1 cellular context compared by ENCODE assay signal in the genomic region with DNA sequence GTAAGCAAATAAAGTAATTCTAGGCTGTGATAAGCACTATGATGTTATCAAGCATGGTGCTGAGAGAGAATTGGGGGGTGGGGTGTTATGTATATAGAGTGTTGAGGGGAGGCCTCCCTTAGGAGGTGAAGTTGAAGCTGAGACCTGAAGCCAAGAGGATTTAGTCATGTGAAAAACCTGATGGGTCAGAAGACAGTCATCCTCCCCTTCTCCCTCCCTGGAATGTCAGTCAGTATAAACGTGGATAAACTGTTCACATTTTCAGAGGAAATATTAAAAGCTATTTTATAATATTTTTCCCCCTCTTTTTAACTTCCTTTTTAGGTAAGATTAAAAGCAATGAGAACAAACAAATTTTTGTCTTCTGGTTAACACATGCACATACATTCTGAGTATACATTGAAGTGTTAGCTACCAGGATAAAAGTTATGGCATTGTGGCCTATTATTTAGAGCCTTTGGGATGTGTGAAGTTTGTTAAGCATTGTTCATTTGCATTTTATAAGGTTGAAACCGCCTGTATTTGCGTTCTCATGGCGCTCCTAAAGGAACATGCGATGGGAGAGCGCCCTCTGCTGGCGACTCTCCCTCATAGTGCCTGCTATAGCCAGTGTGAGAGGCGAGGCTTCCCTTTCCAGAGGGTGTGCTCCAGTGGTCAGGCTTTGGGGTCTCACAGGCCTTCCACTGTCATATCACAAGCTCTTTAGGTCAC.
TF ChIP-seq lines count a peak whose summit lies in the region.

No MANE protein-coding gene starts in this region.

TF ChIP-seq in K562, 482 proteins besides CTCF, POLR2A, EP300 and RAD21 (continued from another document and continues in another):
- TF ChIP-seq, protein P1, sequence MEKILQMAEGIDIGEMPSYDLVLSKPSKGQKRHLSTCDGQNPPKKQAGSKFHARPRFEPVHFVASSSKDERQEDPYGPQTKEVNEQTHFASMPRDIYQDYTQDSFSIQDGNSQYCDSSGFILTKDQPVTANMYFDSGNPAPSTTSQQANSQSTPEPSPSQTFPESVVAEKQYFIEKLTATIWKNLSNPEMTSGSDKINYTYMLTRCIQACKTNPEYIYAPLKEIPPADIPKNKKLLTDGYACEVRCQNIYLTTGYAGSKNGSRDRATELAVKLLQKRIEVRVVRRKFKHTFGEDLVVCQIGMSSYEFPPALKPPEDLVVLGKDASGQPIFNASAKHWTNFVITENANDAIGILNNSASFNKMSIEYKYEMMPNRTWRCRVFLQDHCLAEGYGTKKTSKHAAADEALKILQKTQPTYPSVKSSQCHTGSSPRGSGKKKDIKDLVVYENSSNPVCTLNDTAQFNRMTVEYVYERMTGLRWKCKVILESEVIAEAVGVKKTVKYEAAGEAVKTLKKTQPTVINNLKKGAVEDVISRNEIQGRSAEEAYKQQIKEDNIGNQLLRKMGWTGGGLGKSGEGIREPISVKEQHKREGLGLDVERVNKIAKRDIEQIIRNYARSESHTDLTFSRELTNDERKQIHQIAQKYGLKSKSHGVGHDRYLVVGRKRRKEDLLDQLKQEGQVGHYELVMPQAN (IDR thresholded peaks at IDR 0.05; ENCODE audit: borderline replicate concordance) = no peak
- no peak for TF ChIP-seq MTF1 (CRISPR knock-in tag; IDR thresholded peaks at IDR 0.05; ENCODE audit: borderline replicate concordance)
- TF ChIP-seq KAT7 (CRISPR knock-in tag; IDR thresholded peaks at IDR 0.05; ENCODE audit: borderline replicate concordance) = no peak
- no peak for TF ChIP-seq PCBP2 (IDR thresholded peaks at IDR 0.05; ENCODE audit: low read depth, low read length, poor library complexity, severe bottlenecking)
- no peak for TF ChIP-seq YBX1 (IDR thresholded peaks at IDR 0.05)
- TF ChIP-seq FOSL1 (tag; conservative IDR thresholded peaks at IDR 0.05) = no peak
- TF ChIP-seq RBM14 (IDR thresholded peaks at IDR 0.05; ENCODE audit: borderline replicate concordance, insufficient read depth, low read depth, low read length) = no peak
- 0 out of 2 replicates have a peak, but pooled peaks have one; percentile 32 for TF ChIP-seq ZBTB17 (CRISPR knock-in tag; IDR thresholded peaks at IDR 0.05)
- TF ChIP-seq, protein P2, sequence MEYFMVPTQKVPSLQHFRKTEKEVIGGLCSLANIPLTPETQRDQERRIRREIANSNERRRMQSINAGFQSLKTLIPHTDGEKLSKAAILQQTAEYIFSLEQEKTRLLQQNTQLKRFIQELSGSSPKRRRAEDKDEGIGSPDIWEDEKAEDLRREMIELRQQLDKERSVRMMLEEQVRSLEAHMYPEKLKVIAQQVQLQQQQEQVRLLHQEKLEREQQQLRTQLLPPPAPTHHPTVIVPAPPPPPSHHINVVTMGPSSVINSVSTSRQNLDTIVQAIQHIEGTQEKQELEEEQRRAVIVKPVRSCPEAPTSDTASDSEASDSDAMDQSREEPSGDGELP (CRISPR knock-in tag; IDR thresholded peaks at IDR 0.05; ENCODE audit: borderline replicate concordance) = peak; percentile 46; the same call in 1 of the 2 replicates
- TF ChIP-seq SMARCE1 (IDR thresholded peaks at IDR 0.05) = no peak
- peak in 1 of 2 experiments; percentile 11; a peak in 1 of 4 replicates for TF ChIP-seq TBL1XR1 (IDR thresholded peaks at IDR 0.05; ENCODE audit: low read length in 2 of 2)
- TF ChIP-seq HDAC3 (IDR thresholded peaks at IDR 0.05; ENCODE audit: borderline replicate concordance, partially characterized antibody) = no peak
- no peak for TF ChIP-seq RFX5 (IDR thresholded peaks at IDR 0.05; ENCODE audit: low read depth, low read length)
- peak; percentile 27 for TF ChIP-seq HNRNPLL (IDR thresholded peaks at IDR 0.05; ENCODE audit: low read depth, low read length, poor library complexity, severe bottlenecking)
- TF ChIP-seq, protein P3, sequence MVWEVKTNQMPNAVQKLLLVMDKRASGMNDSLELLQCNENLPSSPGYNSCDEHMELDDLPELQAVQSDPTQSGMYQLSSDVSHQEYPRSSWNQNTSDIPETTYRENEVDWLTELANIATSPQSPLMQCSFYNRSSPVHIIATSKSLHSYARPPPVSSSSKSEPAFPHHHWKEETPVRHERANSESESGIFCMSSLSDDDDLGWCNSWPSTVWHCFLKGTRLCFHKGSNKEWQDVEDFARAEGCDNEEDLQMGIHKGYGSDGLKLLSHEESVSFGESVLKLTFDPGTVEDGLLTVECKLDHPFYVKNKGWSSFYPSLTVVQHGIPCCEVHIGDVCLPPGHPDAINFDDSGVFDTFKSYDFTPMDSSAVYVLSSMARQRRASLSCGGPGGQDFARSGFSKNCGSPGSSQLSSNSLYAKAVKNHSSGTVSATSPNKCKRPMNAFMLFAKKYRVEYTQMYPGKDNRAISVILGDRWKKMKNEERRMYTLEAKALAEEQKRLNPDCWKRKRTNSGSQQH (CRISPR knock-in tag; IDR thresholded peaks at IDR 0.05) = peak; percentile 60; the same call in 1 of the 2 replicates
- no peak for TF ChIP-seq NR1H2 (CRISPR knock-in tag; IDR thresholded peaks at IDR 0.05)
- TF ChIP-seq ZFX (CRISPR knock-in tag; IDR thresholded peaks at IDR 0.05) = no peak
- TF ChIP-seq ELF4 (CRISPR knock-in tag; IDR thresholded peaks at IDR 0.05) = peak; percentile 59; the same call in 1 of the 2 replicates
- no peak; the same call in 1 of the 2 replicates for TF ChIP-seq BHLHE40 (IDR thresholded peaks at IDR 0.05; ENCODE audit: low read length)
- TF ChIP-seq PHTF2 (CRISPR knock-in tag; IDR thresholded peaks at IDR 0.05) = no peak
- no peak for TF ChIP-seq ZBED1 (IDR thresholded peaks at IDR 0.05)
- no peak for TF ChIP-seq NFYB (IDR thresholded peaks at IDR 0.05; ENCODE audit: extremely low read depth, insufficient read length)
- TF ChIP-seq LEF1 (IDR thresholded peaks at IDR 0.05) = no peak
- TF ChIP-seq NCOA2 (IDR thresholded peaks at IDR 0.05; ENCODE audit: partially characterized antibody in 2 of 2) = no peak
- TF ChIP-seq NFE2 (IDR thresholded peaks at IDR 0.05; ENCODE audit: low read depth) = peak; percentile 71
- TF ChIP-seq XRCC5 (IDR thresholded peaks at IDR 0.05; ENCODE audit: low read depth, low read length) = peak; percentile 54; the same call in 1 of the 2 replicates
- TF ChIP-seq ARNT (IDR thresholded peaks at IDR 0.05) = peak in 1 of 2 experiments; percentile 80; a peak in 1 of 4 replicates
- no peak for TF ChIP-seq FOXA1 (IDR thresholded peaks at IDR 0.05; ENCODE audit: borderline replicate concordance)
- TF ChIP-seq CREB1 (IDR thresholded peaks at IDR 0.05) = no peak
- TF ChIP-seq CREB1 (CRISPR knock-in tag; IDR thresholded peaks at IDR 0.05) = 0 out of 2 replicates have a peak, but pooled peaks have one; percentile 40
- TF ChIP-seq, protein P4, sequence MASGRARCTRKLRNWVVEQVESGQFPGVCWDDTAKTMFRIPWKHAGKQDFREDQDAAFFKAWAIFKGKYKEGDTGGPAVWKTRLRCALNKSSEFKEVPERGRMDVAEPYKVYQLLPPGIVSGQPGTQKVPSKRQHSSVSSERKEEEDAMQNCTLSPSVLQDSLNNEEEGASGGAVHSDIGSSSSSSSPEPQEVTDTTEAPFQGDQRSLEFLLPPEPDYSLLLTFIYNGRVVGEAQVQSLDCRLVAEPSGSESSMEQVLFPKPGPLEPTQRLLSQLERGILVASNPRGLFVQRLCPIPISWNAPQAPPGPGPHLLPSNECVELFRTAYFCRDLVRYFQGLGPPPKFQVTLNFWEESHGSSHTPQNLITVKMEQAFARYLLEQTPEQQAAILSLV (tag; IDR thresholded peaks at IDR 0.05) = no peak
- TF ChIP-seq, protein P5, sequence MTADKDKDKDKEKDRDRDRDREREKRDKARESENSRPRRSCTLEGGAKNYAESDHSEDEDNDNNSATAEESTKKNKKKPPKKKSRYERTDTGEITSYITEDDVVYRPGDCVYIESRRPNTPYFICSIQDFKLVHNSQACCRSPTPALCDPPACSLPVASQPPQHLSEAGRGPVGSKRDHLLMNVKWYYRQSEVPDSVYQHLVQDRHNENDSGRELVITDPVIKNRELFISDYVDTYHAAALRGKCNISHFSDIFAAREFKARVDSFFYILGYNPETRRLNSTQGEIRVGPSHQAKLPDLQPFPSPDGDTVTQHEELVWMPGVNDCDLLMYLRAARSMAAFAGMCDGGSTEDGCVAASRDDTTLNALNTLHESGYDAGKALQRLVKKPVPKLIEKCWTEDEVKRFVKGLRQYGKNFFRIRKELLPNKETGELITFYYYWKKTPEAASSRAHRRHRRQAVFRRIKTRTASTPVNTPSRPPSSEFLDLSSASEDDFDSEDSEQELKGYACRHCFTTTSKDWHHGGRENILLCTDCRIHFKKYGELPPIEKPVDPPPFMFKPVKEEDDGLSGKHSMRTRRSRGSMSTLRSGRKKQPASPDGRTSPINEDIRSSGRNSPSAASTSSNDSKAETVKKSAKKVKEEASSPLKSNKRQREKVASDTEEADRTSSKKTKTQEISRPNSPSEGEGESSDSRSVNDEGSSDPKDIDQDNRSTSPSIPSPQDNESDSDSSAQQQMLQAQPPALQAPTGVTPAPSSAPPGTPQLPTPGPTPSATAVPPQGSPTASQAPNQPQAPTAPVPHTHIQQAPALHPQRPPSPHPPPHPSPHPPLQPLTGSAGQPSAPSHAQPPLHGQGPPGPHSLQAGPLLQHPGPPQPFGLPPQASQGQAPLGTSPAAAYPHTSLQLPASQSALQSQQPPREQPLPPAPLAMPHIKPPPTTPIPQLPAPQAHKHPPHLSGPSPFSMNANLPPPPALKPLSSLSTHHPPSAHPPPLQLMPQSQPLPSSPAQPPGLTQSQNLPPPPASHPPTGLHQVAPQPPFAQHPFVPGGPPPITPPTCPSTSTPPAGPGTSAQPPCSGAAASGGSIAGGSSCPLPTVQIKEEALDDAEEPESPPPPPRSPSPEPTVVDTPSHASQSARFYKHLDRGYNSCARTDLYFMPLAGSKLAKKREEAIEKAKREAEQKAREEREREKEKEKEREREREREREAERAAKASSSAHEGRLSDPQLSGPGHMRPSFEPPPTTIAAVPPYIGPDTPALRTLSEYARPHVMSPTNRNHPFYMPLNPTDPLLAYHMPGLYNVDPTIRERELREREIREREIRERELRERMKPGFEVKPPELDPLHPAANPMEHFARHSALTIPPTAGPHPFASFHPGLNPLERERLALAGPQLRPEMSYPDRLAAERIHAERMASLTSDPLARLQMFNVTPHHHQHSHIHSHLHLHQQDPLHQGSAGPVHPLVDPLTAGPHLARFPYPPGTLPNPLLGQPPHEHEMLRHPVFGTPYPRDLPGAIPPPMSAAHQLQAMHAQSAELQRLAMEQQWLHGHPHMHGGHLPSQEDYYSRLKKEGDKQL (CRISPR knock-in tag; IDR thresholded peaks at IDR 0.05; ENCODE audit: borderline replicate concordance) = no peak
- no peak for TF ChIP-seq HDAC2 (IDR thresholded peaks at IDR 0.05)
- 0 out of 4 replicates have a peak, but pooled peaks of 1 of the 2 experiments have one; percentile 8 for TF ChIP-seq NRF1 (conservative IDR thresholded peaks at IDR 0.05 in 1 of 2, IDR thresholded peaks at IDR 0.05 in 1 of 2)
- no peak for TF ChIP-seq SMARCA5 (IDR thresholded peaks at IDR 0.05)
- TF ChIP-seq ETV6 (IDR thresholded peaks at IDR 0.05; ENCODE audit: borderline replicate concordance in 1 of 2, low read depth in 2 of 2, low read length in 1 of 2) = no peak
- TF ChIP-seq ETV6 (CRISPR knock-in tag; IDR thresholded peaks at IDR 0.05; ENCODE audit: borderline replicate concordance) = peak; percentile 80; the same call in 1 of the 2 replicates
- no peak for TF ChIP-seq HNRNPL (IDR thresholded peaks at IDR 0.05; ENCODE audit: low read depth, low read length)
- no peak for TF ChIP-seq EGR1 (conservative IDR thresholded peaks at IDR 0.05)
- TF ChIP-seq NFXL1 (CRISPR knock-in tag; IDR thresholded peaks at IDR 0.05) = no peak
- no peak; the same call in 1 of the 2 replicates for TF ChIP-seq ZNF24 (IDR thresholded peaks at IDR 0.05)
- no peak for TF ChIP-seq SRSF3 (IDR thresholded peaks at IDR 0.05; ENCODE audit: insufficient read depth, low read length)
- no peak for TF ChIP-seq MCM3 (IDR thresholded peaks at IDR 0.05)
- TF ChIP-seq, protein P6, sequence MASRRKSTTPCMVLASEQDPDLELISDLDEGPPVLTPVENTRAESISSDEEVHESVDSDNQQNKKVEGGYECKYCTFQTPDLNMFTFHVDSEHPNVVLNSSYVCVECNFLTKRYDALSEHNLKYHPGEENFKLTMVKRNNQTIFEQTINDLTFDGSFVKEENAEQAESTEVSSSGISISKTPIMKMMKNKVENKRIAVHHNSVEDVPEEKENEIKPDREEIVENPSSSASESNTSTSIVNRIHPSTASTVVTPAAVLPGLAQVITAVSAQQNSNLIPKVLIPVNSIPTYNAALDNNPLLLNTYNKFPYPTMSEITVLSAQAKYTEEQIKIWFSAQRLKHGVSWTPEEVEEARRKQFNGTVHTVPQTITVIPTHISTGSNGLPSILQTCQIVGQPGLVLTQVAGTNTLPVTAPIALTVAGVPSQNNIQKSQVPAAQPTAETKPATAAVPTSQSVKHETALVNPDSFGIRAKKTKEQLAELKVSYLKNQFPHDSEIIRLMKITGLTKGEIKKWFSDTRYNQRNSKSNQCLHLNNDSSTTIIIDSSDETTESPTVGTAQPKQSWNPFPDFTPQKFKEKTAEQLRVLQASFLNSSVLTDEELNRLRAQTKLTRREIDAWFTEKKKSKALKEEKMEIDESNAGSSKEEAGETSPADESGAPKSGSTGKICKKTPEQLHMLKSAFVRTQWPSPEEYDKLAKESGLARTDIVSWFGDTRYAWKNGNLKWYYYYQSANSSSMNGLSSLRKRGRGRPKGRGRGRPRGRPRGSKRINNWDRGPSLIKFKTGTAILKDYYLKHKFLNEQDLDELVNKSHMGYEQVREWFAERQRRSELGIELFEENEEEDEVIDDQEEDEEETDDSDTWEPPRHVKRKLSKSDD (conservative IDR thresholded peaks at IDR 0.05; ENCODE audit: low read length) = no peak
- no peak for TF ChIP-seq NELFE (IDR thresholded peaks at IDR 0.05; ENCODE audit: insufficient read depth, insufficient read length)
- TF ChIP-seq RBM34 (IDR thresholded peaks at IDR 0.05; ENCODE audit: borderline replicate concordance, insufficient read depth, low read length) = no peak
- TF ChIP-seq, protein P7, sequence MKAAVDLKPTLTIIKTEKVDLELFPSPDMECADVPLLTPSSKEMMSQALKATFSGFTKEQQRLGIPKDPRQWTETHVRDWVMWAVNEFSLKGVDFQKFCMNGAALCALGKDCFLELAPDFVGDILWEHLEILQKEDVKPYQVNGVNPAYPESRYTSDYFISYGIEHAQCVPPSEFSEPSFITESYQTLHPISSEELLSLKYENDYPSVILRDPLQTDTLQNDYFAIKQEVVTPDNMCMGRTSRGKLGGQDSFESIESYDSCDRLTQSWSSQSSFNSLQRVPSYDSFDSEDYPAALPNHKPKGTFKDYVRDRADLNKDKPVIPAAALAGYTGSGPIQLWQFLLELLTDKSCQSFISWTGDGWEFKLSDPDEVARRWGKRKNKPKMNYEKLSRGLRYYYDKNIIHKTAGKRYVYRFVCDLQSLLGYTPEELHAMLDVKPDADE (conservative IDR thresholded peaks at IDR 0.05; ENCODE audit: control insufficient read depth, low read depth, low read length) = no peak
- TF ChIP-seq ZNF124 (CRISPR knock-in tag; IDR thresholded peaks at IDR 0.05) = no peak
